In the genomic region with DNA sequence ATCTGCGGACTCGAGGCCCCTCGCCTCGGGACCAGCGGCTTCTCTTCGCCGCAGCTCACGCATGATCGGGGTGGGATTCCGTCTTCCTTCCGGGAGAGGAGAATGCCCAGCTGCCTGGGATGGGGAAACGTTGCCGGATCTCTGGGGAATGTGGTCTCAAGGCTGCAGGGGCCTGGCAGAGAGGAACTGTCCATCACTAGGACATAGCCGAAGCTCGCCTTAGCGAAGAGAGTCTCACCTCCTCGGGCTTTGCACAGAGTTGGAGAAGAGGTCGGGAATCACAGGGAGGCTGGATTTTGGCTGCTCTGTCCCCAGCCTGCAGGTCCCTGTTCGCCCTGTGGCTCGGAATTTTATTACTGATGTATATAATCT, we compare ENCODE assay signal across 8 cellular contexts. TPM values are rescaled to one million over a fixed set of nuclear protein-coding genes. Genes with fewer than 3 reads are reported as not detected.
DNase-seq lines count a peak whose midpoint lies in the region; ATAC-seq, FAIRE-seq and TF ChIP-seq lines count a peak whose summit lies in the region.

No MANE protein-coding gene starts in this region.

- H3K9me3 Mint-ChIP-seq in HFFc6: no peaks in the 10 kb centered on the region

- peaks cover 13% of the 10 kb centered on the region for H3F3A ChIP-seq in smooth muscle cell (ENCODE audit: low read depth)

- peaks cover 46% of the 10 kb centered on the region for H4K20me1 ChIP-seq in smooth muscle cell (ENCODE audit: low read depth)

- DNase-seq in AG09309 (ENCODE audit: low read depth) (no peak), HFFc6 (peak; percentile 35), amniotic epithelial cell (ENCODE audit: low read depth) (peak; percentile 71), smooth muscle cell (lab: John Stamatoyannopoulos, UW; ENCODE audit: unreplicated experiment) (no peak), SHP77 treated with DMSO at 0.1 percent for 48 hours (lab: John Stamatoyannopoulos, UW) (no peak), GM19239 (ENCODE audit: insufficient read length, low spot score) (no peak)

- TF ChIP-seq CTCF in AG09309 (IDR thresholded peaks at IDR 0.05; ENCODE audit: control insufficient read depth, insufficient read depth, low read depth, low read length, missing control alignments): no peak
- TF ChIP-seq CTCF in HFFc6 (IDR thresholded peaks at IDR 0.05): no peak
- no peak for TF ChIP-seq CTCF in smooth muscle cell (IDR thresholded peaks at IDR 0.05; ENCODE audit: borderline replicate concordance, insufficient read depth, poor library complexity, severe bottlenecking)

- H3K27ac Mint-ChIP-seq in HFFc6: peak overlapping the region; percentile 89

- no peaks in the 10 kb centered on the region for H3K36me3 ChIP-seq in smooth muscle cell (ENCODE audit: low read depth)

- peaks cover 20% of the 10 kb centered on the region for H3K4me1 ChIP-seq in smooth muscle cell (ENCODE audit: low read depth)

- FAIRE-seq in GM19239 (lab: Jason Lieb, UNC): no peak

- under 1% methylated on average over 20 of the region's 20 CpGs for WGBS in smooth muscle cell (ENCODE audit: low lambda C conversion rate)

- H3K27me3 Mint-ChIP-seq in HFFc6 (ENCODE audit: insufficient read depth): peaks cover 8% of the 10 kb centered on the region

- H3K4me3 ChIP-seq in AG09309 (ENCODE audit: control insufficient read depth, low read depth, low read length): peak overlapping the region; percentile 97
- peak overlapping the region; percentile 87 for H3K4me3 ChIP-seq in iPS-18c (ENCODE audit: insufficient read depth, low read depth, low read length)
- H3K4me3 ChIP-seq in smooth muscle cell: peak overlapping the region; percentile 95

- H3K4me3 Mint-ChIP-seq in HFFc6: peak overlapping the region; percentile 93

- H3K9me3 ChIP-seq in iPS-18c (ENCODE audit: control insufficient read depth, insufficient read depth, low read length) (no peaks in the 10 kb centered on the region), smooth muscle cell (replicated peaks; ENCODE audit: low read depth) (no peaks in the 10 kb centered on the region)

- peaks cover 30% of the 10 kb centered on the region for H3K36me3 Mint-ChIP-seq in HFFc6 (ENCODE audit: low read depth)

- peak overlapping the region; percentile 91 for H3K4me2 ChIP-seq in smooth muscle cell

- H3K27me3 ChIP-seq in smooth muscle cell (ENCODE audit: low read depth): no peaks in the 10 kb centered on the region

- H3K79me2 ChIP-seq in smooth muscle cell (ENCODE audit: low read depth): peaks cover 60% of the 10 kb centered on the region

- peak overlapping the region; percentile 94 for H3K9ac ChIP-seq in smooth muscle cell (ENCODE audit: low read depth)

- no peak overlapping the region for H2AFZ ChIP-seq in smooth muscle cell (ENCODE audit: low read depth)

- no peak for ATAC-seq in GM21723 (IDR thresholded peaks at IDR 0.05; ENCODE audit: unreplicated experiment)

- peaks cover 76% of the 10 kb centered on the region for H3K4me1 Mint-ChIP-seq in HFFc6 (ENCODE audit: low read depth)

- peak overlapping the region; percentile 93 for H3K27ac ChIP-seq in smooth muscle cell (ENCODE audit: low read depth)

RNA-seq across cellular contexts. Expression of gene RAI14, which starts 1.4 kb away (rescaled TPM):
- 100 to 1,000 TPM; 256 to 360 (median 323) TPM for total RNA-seq in HFFc6 (2021; fragmentation: NEBNext Ultra II Directional; extraction: Animal tissue kit (Norgen Biotek cat#: 25700))
- total RNA-seq in smooth muscle cell: 209 and 211 TPM in 2 replicates
- 111 and 113 TPM in 2 replicates for polyA plus RNA-seq in smooth muscle cell

Comparison
In these comparisons a context has a peak if more than half of its experiments do, and no peak if none do; other contexts are left out.
1. DNase-seq: peak in HFFc6 (single experiment) and amniotic epithelial cell (single experiment); none in AG09309 (single experiment), smooth muscle cell (single experiment), SHP77 treated with DMSO at 0.1 percent for 48 hours (single experiment) and GM19239 (single experiment).
2. Peak in every context shown above with its lines, with median percentiles within 50 percentile points of each other: H3K4me3 ChIP-seq.